Comparison of ENCODE assay signal across 17 cellular contexts in genomic region chr13:101412076-101412475, GRCh38. TPM values are rescaled to one million over a fixed set of nuclear protein-coding genes. Genes with fewer than 3 reads are reported as not detected.
A peak's percentile ranks its signal among the peaks of the same experiment; 100 is the strongest.
DNase-seq lines count a peak whose midpoint lies in the region; TF ChIP-seq lines count a peak whose summit lies in the region.
"Had no signal": no experiment of that assay in that cellular context is flagged by ENCODE, and none has a peak within 500 bp of the region (broad histone marks: within the 10 kb centered on the region; RNA-seq: fewer than 3 reads in every experiment).

No MANE protein-coding gene starts in this region.

- TF ChIP-seq CTCF in nephron (IDR thresholded peaks at IDR 0.05; ENCODE audit: unreplicated experiment in 3 of 3) = no peak

- H3K9me3 Mint-ChIP-seq in nephron = no peaks in the 10 kb centered on the region
- H3K9me3 Mint-ChIP-seq: H9 had no signal

- peak overlapping the region in 1 of 3 experiments; percentile 20 for H3K4me3 Mint-ChIP-seq in nephron
- H3K4me3 Mint-ChIP-seq: CD8-positive, alpha-beta memory T cell; H9 had no signal

- no peaks in the 10 kb centered on the region for H3K4me1 Mint-ChIP-seq in nephron

- peak overlapping the region in 2 of 3 experiments; percentile 23 to 32 for H3K27ac Mint-ChIP-seq in nephron
- H3K27ac Mint-ChIP-seq: CD8-positive, alpha-beta memory T cell; H9 had no signal

- no peaks in the 10 kb centered on the region for H3K36me3 Mint-ChIP-seq in nephron (ENCODE audit: low read depth)
- H3K36me3 Mint-ChIP-seq: CD8-positive, alpha-beta memory T cell had no signal

- DNase-seq in NCI-H1092 treated with DMSO at 0.1 percent for 48 hours (lab: John Stamatoyannopoulos, UW) (peak; percentile 72), NCI-H1092 (lab: John Stamatoyannopoulos, UW) (no peak), dermis microvascular lymphatic vessel endothelial cell (ENCODE audit: low read depth in 2 of 2) (peak; percentile 65 to 75), UCSD-AML1 (lab: John Stamatoyannopoulos, UW; ENCODE audit: unreplicated experiment) (no peak)
- no peak for DNase-seq in activated CD4-positive, alpha-beta T cell treated with anti-CD3 and anti-CD28 coated beads for 4 hours
- no peak for DNase-seq in activated CD4-positive, CD25-positive, alpha-beta regulatory T cell (lab: John Stamatoyannopoulos, UW)
- DNase-seq: AML-193; Caco-2; CD8-positive, alpha-beta memory T cell; DMS53; GF-D8; GOT3; H9 had no signal

- H3K27me3 Mint-ChIP-seq in nephron (ENCODE audit: low read depth) = peaks cover 32% of the 10 kb centered on the region

- H3K27ac ChIP-seq in temporal lobe (ENCODE audit: low read depth, low read length) = peak overlapping the region; percentile 28
- H3K27ac ChIP-seq: 22Rv1, BLaER1 had no signal

RNA-seq across cellular contexts. Expression of gene NALCN, which starts 4.2 kb away (rescaled TPM):
- total RNA-seq in dermis microvascular lymphatic vessel endothelial cell (21.6 and 29.2 TPM in 2 replicates), temporal lobe (27.8 TPM)
- total RNA-seq: Caco-2; CD8-positive, alpha-beta memory T cell had no signal

RNA-seq across cellular contexts. Expression of gene ITGBL1, which starts 40.4 kb away (rescaled TPM):
- 9.8 and 14.2 TPM in 2 replicates for total RNA-seq in dermis microvascular lymphatic vessel endothelial cell
- total RNA-seq in temporal lobe = 2.2 TPM
- total RNA-seq: Caco-2; CD8-positive, alpha-beta memory T cell; H9 had no signal

Comparison
In these comparisons a context has a peak if more than half of its experiments do, and no peak if none do; other contexts are left out.
1. DNase-seq: peak in NCI-H1092 treated with DMSO at 0.1 percent for 48 hours (single experiment) and dermis microvascular lymphatic vessel endothelial cell (2 of 2); none in NCI-H1092 (single experiment), UCSD-AML1 (single experiment), activated CD4-positive, alpha-beta T cell treated with anti-CD3 and anti-CD28 coated beads for 4 hours (0 of 2) and activated CD4-positive, CD25-positive, alpha-beta regulatory T cell (0 of 4).